ENCODE assay signal across 14 cellular contexts in genomic region chr1:175132456-175132855, GRCh38.
DNase-seq lines count a peak whose midpoint lies in the region; ATAC-seq and TF ChIP-seq lines count a peak whose summit lies in the region.
"Had no signal": no experiment of that assay in that cellular context is flagged by ENCODE, and none has a peak within 500 bp of the region (broad histone marks: within the 10 kb centered on the region; RNA-seq: fewer than 3 reads in every experiment).

No MANE protein-coding gene starts in this region.

- H3K79me2 ChIP-seq in fibroblast of lung (ENCODE audit: control insufficient read depth, insufficient read depth, low read length) (no peaks in the 10 kb centered on the region), Karpas-422 (ENCODE audit: low read length) (no peaks in the 10 kb centered on the region)

- H3K27ac ChIP-seq in fibroblast of lung (ENCODE audit: insufficient read depth, low read length) (no peak overlapping the region), sigmoid colon (peak overlapping the region; percentile 72 to 82 (median 79)), Karpas-422 (ENCODE audit: low read length) (no peak overlapping the region)
- H3K27ac ChIP-seq: pancreas had no signal

- intact Hi-C loops in sigmoid colon (cut with DNase I), result no loop called here
- intact Hi-C loops in cardiac septum (cut with DNase I), result no loop called here

- no peak for TF ChIP-seq POLR2A in sigmoid colon (IDR thresholded peaks at IDR 0.05)

- no peak overlapping the region for H2AFZ ChIP-seq in fibroblast of lung (ENCODE audit: low read length)
- H2AFZ ChIP-seq in Karpas-422 (ENCODE audit: low read length), result no peak overlapping the region

- no peak for TF ChIP-seq EP300 in sigmoid colon (IDR thresholded peaks at IDR 0.05)

- CTCF ChIA-PET in BJ (lab: Yijun Ruan, JAX), result interaction anchor here (0.9 to 12.1 kb wide), 6 partner anchors 13 to 110 kb away, joined by 3 to 82 read pairs (median 4); partner anchors contain the start of gene MRPS14

- peaks cover 2% of the 10 kb centered on the region for H3K4me1 ChIP-seq in fibroblast of lung (ENCODE audit: control insufficient read depth, extremely low read depth, insufficient read depth, low read length)
- peaks cover 0 to 63% (median 58%) of the 10 kb centered on the region in 4 donors for H3K4me1 ChIP-seq in sigmoid colon
- H3K4me1 ChIP-seq in Karpas-422 (ENCODE audit: low read length), result peaks cover 13% of the 10 kb centered on the region
- H3K4me1 ChIP-seq: pancreas had no signal

- H3K36me3 ChIP-seq in BJ (ENCODE audit: control insufficient read depth, insufficient read depth, low read length) (no peaks in the 10 kb centered on the region), fibroblast of lung (ENCODE audit: control insufficient read depth, insufficient read depth, low read length) (no peaks in the 10 kb centered on the region), sigmoid colon (no peaks in the 10 kb centered on the region), Karpas-422 (ENCODE audit: insufficient read depth, low read length) (no peaks in the 10 kb centered on the region)
- H3K36me3 ChIP-seq: pancreas had no signal

- no peaks in the 10 kb centered on the region for H3K9me2 ChIP-seq in Karpas-422 (replicated peaks; ENCODE audit: insufficient read depth, low read length)

- no peak overlapping the region for H3K4me3 ChIP-seq in BJ (ENCODE audit: low read depth, low read length)
- no peak overlapping the region for H3K4me3 ChIP-seq in fibroblast of lung (replicated peaks in 1 of 4; ENCODE audit: control extremely low read depth in 1 of 4, insufficient read depth in 1 of 4, low read depth in 3 of 4, low read length in 4 of 4)
- no peak overlapping the region for H3K4me3 ChIP-seq in sigmoid colon
- H3K4me3 ChIP-seq in Karpas-422 (ENCODE audit: low read length), result no peak overlapping the region
- H3K4me3 ChIP-seq: pancreas had no signal

- DNase-seq in BJ (ENCODE audit: low read depth), result peak; percentile 52
- DNase-seq in RPMI7951 (ENCODE audit: low read depth), result peak; percentile 57
- DNase-seq in fibroblast of lung (ENCODE audit: low read depth in 2 of 2), result peak; percentile 43 to 65
- no peak for DNase-seq in sigmoid colon
- no peak for DNase-seq in cardiac septum (ENCODE audit: low spot score)
- no peak for DNase-seq in activated CD4-positive, alpha-beta T cell treated with anti-CD3 and anti-CD28 coated beads for 48 hours
- no peak for DNase-seq in Karpas-422
- DNase-seq: activated CD4-positive, alpha-beta T cell treated with anti-CD3 and anti-CD28 coated beads, Interleukin-2, amount 50 U/mL, for 48 hours; AML-193; hypothalamus; NCI-H187 treated with DMSO at 0.1 percent for 48 hours; NCI-H526 treated with DMSO at 0.1 percent for 48 hours; pancreas had no signal

- no peak for TF ChIP-seq CTCF in BJ (IDR thresholded peaks at IDR 0.05; ENCODE audit: insufficient read depth, low read depth, low read length)
- TF ChIP-seq CTCF in fibroblast of lung (conservative IDR thresholded peaks at IDR 0.05 in 1 of 2, IDR thresholded peaks at IDR 0.05 in 1 of 2; ENCODE audit: low read depth in 1 of 2, low read length in 2 of 2), result no peak
- TF ChIP-seq CTCF in sigmoid colon (IDR thresholded peaks at IDR 0.05), result no peak

- POLR2A ChIA-PET in BJ (lab: Charles Lee), result interaction anchor here (0.5 to 0.9 kb wide), 2 partner anchors 12 to 64 kb away, joined by 3 read pairs; no protein-coding TSS in a partner anchor

- H4K20me1 ChIP-seq in fibroblast of lung (ENCODE audit: control insufficient read depth, extremely low read depth, insufficient read depth, low read length), result no peaks in the 10 kb centered on the region
- no peaks in the 10 kb centered on the region for H4K20me1 ChIP-seq in Karpas-422 (ENCODE audit: insufficient read depth, low read depth, low read length)

- 70 to 86% methylated on average over 1 of the region's 1 CpG for WGBS in sigmoid colon, 2 donors

- no peak for ATAC-seq in GM18519 (IDR thresholded peaks at IDR 0.05; ENCODE audit: low FRiP score, unreplicated experiment)

- H3K4me2 ChIP-seq in fibroblast of lung (ENCODE audit: extremely low read depth, insufficient read depth, low read length), result peak overlapping the region; percentile 15
- H3K4me2 ChIP-seq in Karpas-422 (ENCODE audit: low read depth, low read length, poor library complexity, severe bottlenecking), result no peak overlapping the region

- H3K9me3 ChIP-seq in fibroblast of lung (ENCODE audit: control insufficient read depth, insufficient read depth, low read depth, low read length), result no peaks in the 10 kb centered on the region
- H3K9me3 ChIP-seq in sigmoid colon, result no peaks in the 10 kb centered on the region
- no peaks in the 10 kb centered on the region for H3K9me3 ChIP-seq in Karpas-422 (ENCODE audit: low read length)
- H3K9me3 ChIP-seq: pancreas had no signal

- H3K9ac ChIP-seq in fibroblast of lung (ENCODE audit: insufficient read depth, low read length) (no peak overlapping the region), Karpas-422 (ENCODE audit: low read length) (no peak overlapping the region)

- H3K27me3 ChIP-seq in BJ (ENCODE audit: control insufficient read depth, insufficient read depth, low read length) (peaks cover 3% of the 10 kb centered on the region), fibroblast of lung (ENCODE audit: control insufficient read depth, insufficient read depth, low read length) (no peaks in the 10 kb centered on the region), sigmoid colon (no peaks in the 10 kb centered on the region), Karpas-422 (ENCODE audit: low read length) (no peaks in the 10 kb centered on the region)
- H3K27me3 ChIP-seq: pancreas had no signal

Comparison
In these comparisons a context has a peak if more than half of its experiments do, and no peak if none do; other contexts are left out.
1. DNase-seq: peak in BJ (single experiment), RPMI7951 (single experiment) and fibroblast of lung (2 of 2); none in sigmoid colon (single experiment), cardiac septum (single experiment), activated CD4-positive, alpha-beta T cell treated with anti-CD3 and anti-CD28 coated beads for 48 hours (single experiment) and Karpas-422 (single experiment).
2. H3K27ac ChIP-seq: peak in sigmoid colon (4 of 4); none in fibroblast of lung (single experiment) and Karpas-422 (single experiment).